In the genomic region with DNA sequence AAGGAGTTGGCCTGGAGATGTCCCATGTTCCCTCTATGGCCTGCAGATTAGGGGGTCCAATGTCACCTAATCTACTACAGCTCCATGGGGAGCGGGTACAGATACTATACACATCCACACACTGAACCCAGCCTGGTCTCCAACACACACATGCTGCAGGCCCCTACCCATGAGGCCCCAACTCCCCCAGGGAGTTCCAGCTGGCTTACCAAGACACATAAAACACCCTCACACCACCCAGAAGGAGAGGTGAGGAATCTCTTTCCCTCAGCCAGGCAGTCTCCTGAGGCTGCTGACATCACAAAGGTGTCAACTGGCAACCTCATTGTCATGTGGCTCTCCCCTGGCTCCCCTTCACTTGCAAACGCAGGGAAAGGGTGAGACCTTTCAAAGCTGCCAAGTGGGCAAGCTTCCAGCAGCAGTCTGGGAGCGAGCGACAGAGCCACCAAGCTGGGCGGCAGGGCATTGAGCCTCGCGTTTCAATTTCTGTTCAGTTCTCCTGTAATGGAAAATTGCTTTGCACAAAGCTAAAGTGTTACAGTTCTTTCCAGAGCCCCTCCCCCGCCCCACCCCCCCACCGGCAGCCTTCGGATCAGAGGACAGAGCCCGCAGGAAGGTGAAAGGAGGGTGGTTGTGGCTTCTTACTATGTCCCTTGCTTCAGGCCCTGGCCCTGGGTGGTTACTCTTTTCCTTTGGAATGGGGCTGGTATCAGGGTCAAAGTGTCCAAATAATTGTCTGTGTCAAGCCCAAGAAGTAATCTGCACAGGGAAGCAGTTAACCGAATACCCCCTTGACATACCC, we compare ENCODE assay signal across 9 cellular contexts. TPM values are rescaled to one million over a fixed set of nuclear protein-coding genes. Genes with fewer than 3 reads are reported as not detected.
DNase-seq lines count a peak whose midpoint lies in the region; ATAC-seq lines count a peak whose summit lies in the region.
"Had no signal": no experiment of that assay in that cellular context is flagged by ENCODE, and none has a peak within 500 bp of the region (broad histone marks: within the 10 kb centered on the region; RNA-seq: fewer than 3 reads in every experiment).

LRRC52 (plus strand) TSS at position 350 of the 802 bp plus-strand sequence; CDS start at position 647, 297 bp downstream.

- DNase-seq in NCI-H82 (lab: John Stamatoyannopoulos, UW) (peak; percentile 66), NCI-H82 treated with DMSO at 0.1 percent for 48 hours (lab: John Stamatoyannopoulos, UW; ENCODE audit: unreplicated experiment) (no peak), iPS-NIHi7 (ENCODE audit: extremely low spot score) (peak; percentile 80), superior temporal gyrus (ENCODE audit: extremely low spot score) (peak; percentile 57), SKM-1 treated with dmso at 0.1 percent for 144 hours (lab: John Stamatoyannopoulos, UW; ENCODE audit: unreplicated experiment) (no peak), SKM-1 (lab: John Stamatoyannopoulos, UW; ENCODE audit: unreplicated experiment) (no peak)
- peak; percentile 6 for DNase-seq in activated naive CD8-positive, alpha-beta T cell treated with anti-CD3 and anti-CD28 coated beads for 36 hours
- DNase-seq: immature natural killer cell had no signal

- H3K36me3 Mint-ChIP-seq in activated naive CD8-positive, alpha-beta T cell treated with anti-CD3 and anti-CD28 coated beads for 36 hours, result no peaks in the 10 kb centered on the region
- H3K36me3 Mint-ChIP-seq: immature natural killer cell had no signal

- H3K27ac Mint-ChIP-seq in activated naive CD8-positive, alpha-beta T cell treated with anti-CD3 and anti-CD28 coated beads for 36 hours, result no peak within 1 kb of the TSS
- H3K27ac Mint-ChIP-seq: immature natural killer cell had no signal

- H3K4me3 Mint-ChIP-seq in activated naive CD8-positive, alpha-beta T cell treated with anti-CD3 and anti-CD28 coated beads for 36 hours, result no peak within 1 kb of the TSS
- H3K4me3 Mint-ChIP-seq: immature natural killer cell had no signal

- peaks cover 10% of the 10 kb centered on the region for H3K4me1 Mint-ChIP-seq in activated naive CD8-positive, alpha-beta T cell treated with anti-CD3 and anti-CD28 coated beads for 36 hours
- H3K4me1 Mint-ChIP-seq: immature natural killer cell had no signal

- ATAC-seq in GM19023 (IDR thresholded peaks at IDR 0.05; ENCODE audit: unreplicated experiment), result no peak

- H3K9me3 Mint-ChIP-seq in activated naive CD8-positive, alpha-beta T cell treated with anti-CD3 and anti-CD28 coated beads for 36 hours, result no peaks in the 10 kb centered on the region

- H3K27me3 Mint-ChIP-seq in activated naive CD8-positive, alpha-beta T cell treated with anti-CD3 and anti-CD28 coated beads for 36 hours, result peaks cover 54% of the 10 kb centered on the region

RNA-seq across cellular contexts. Expression of gene LRRC52, which starts in this region (rescaled TPM):
- total RNA-seq in activated naive CD8-positive, alpha-beta T cell treated with anti-CD3 and anti-CD28 coated beads for 36 hours, result not detected

Comparison
In these comparisons a context has a peak if more than half of its experiments do, and no peak if none do; other contexts are left out.
1. DNase-seq: peak in NCI-H82 (single experiment), iPS-NIHi7 (single experiment) and superior temporal gyrus (single experiment); none in NCI-H82 treated with DMSO at 0.1 percent for 48 hours (single experiment), SKM-1 treated with dmso at 0.1 percent for 144 hours (single experiment) and SKM-1 (single experiment).
2. Peak in DNase-seq in activated naive CD8-positive, alpha-beta T cell treated with anti-CD3 and anti-CD28 coated beads for 36 hours; RNA of the gene not detected or under 1 TPM.